ENCODE assay signal across 26 cellular contexts in genomic region chr12:78316150-78316549, GRCh38.
"Had no signal": no experiment of that assay in that cellular context is flagged by ENCODE, and none has a peak within 500 bp of the region (broad histone marks: within the 10 kb centered on the region; RNA-seq: fewer than 3 reads in every experiment).

No MANE protein-coding gene starts in this region.

- H3K4me1 ChIP-seq: heart right ventricle, uterus had no signal

- H3K36me3 ChIP-seq: heart right ventricle, sigmoid colon, transverse colon, uterus had no signal

- H3K4me2 ChIP-seq: smooth muscle cell had no signal

- H3K27ac ChIP-seq: heart right ventricle, sigmoid colon, transverse colon, uterus had no signal

- DNase-seq: activated B cell treated with CpG ODN at 0.5 μM for 24 hours; activated CD4-positive, alpha-beta T cell treated with anti-CD3 and anti-CD28 coated beads for 36 hours; activated CD4-positive, alpha-beta T cell treated with anti-CD3 and anti-CD28 coated beads, Interleukin-2, amount 50 U/mL, for 4 hours; activated CD8-positive, alpha-beta memory T cell treated with anti-CD3 and anti-CD28 coated beads for 24 hours; activated CD8-positive, alpha-beta memory T cell treated with anti-CD3 and anti-CD28 coated beads, Interleukin-2, amount 50 U/mL, for 4 hours; activated T-cell treated with anti-CD3 and anti-CD28 coated beads, Interleukin-2, amount 50 U/mL, for 24 hours; aorta; heart right ventricle; kidney glomerular epithelial cell; left ventricle myocardium superior; mammary epithelial cell; midbrain; natural killer cell; nucleus accumbens; posterior cingulate gyrus; retina; sigmoid colon; stimulated activated CD4-positive, alpha-beta T cell treated with anti-CD3 and anti-CD28 coated beads, Interleukin-15, amount 100 ng/mL, for 24 hours; stimulated activated naive B cell treated with anti-CD40 and anti-IgM and Interleukin-4, amounts not matched to agents 10 μg/mL and 1 μg/mL and 100 μg/mL, for 72 hours; T1000; transverse colon; uterus had no signal

- ATAC-seq: activated CD4-positive, alpha-beta T cell treated with anti-CD3 and anti-CD28 coated beads for 36 hours; activated naive CD4-positive, alpha-beta T cell treated with anti-CD3 and anti-CD28 coated beads, Interleukin-2, amount 50 U/mL, for 72 hours; activated T-helper 17 cell treated with anti-CD3 and anti-CD28 coated beads, Interleukin-2, amount 50 U/mL, for 72 hours; heart right ventricle; left ventricle myocardium superior; natural killer cell; stimulated activated naive B cell treated with anti-CD40 and anti-IgM and Interleukin-4, amounts not matched to agents 10 μg/mL and 1 μg/mL and 100 μg/mL, for 72 hours had no signal

- H3K27me3 ChIP-seq: heart right ventricle, sigmoid colon, transverse colon, uterus had no signal

- H3K4me3 ChIP-seq: heart right ventricle, sigmoid colon, smooth muscle cell, transverse colon, uterus had no signal

- H3K9me3 ChIP-seq: sigmoid colon, transverse colon, uterus had no signal

- FAIRE-seq: endometrium had no signal
